ENCODE assay signal across 8 cellular contexts in genomic region chr9:122931851-122932199, GRCh38. TPM values are rescaled to one million over a fixed set of nuclear protein-coding genes. Genes with fewer than 3 reads are reported as not detected.
A peak's percentile ranks its signal among the peaks of the same experiment; 100 is the strongest.
DNase-seq lines count a peak whose midpoint lies in the region; ATAC-seq and TF ChIP-seq lines count a peak whose summit lies in the region.

No MANE protein-coding gene starts in this region.

- peaks cover 61% of the 10 kb centered on the region for H3K79me2 ChIP-seq in fibroblast of lung (ENCODE audit: control insufficient read depth, insufficient read depth, low read length)

- peak overlapping the region; percentile 89 for H3K4me2 ChIP-seq in fibroblast of lung (ENCODE audit: extremely low read depth, insufficient read depth, low read length)

- H3K9me3 ChIP-seq in Panc1 (ENCODE audit: control insufficient read depth, insufficient read depth, low read depth, low read length) (no peaks in the 10 kb centered on the region), fibroblast of lung (ENCODE audit: control insufficient read depth, insufficient read depth, low read depth, low read length) (no peaks in the 10 kb centered on the region)

- H3K4me1 ChIP-seq in Panc1 (ENCODE audit: control insufficient read depth, insufficient read depth, low read length): peaks cover 7% of the 10 kb centered on the region; the same call in 1 of the 2 replicates
- peaks cover 4% of the 10 kb centered on the region for H3K4me1 ChIP-seq in fibroblast of lung (ENCODE audit: control insufficient read depth, extremely low read depth, insufficient read depth, low read length)
- H3K4me1 ChIP-seq in rectal smooth muscle tissue (ENCODE audit: control insufficient read depth, insufficient read depth, low read length): peaks cover 11% of the 10 kb centered on the region

- H3K27me3 ChIP-seq in Panc1 (ENCODE audit: control insufficient read depth, insufficient read depth, low read length): no peaks in the 10 kb centered on the region
- H3K27me3 ChIP-seq in fibroblast of lung (ENCODE audit: control insufficient read depth, insufficient read depth, low read length): no peaks in the 10 kb centered on the region
- no peaks in the 10 kb centered on the region for H3K27me3 ChIP-seq in rectal smooth muscle tissue (ENCODE audit: control insufficient read depth, insufficient read depth, low read length)

- H2AFZ ChIP-seq in fibroblast of lung (ENCODE audit: low read length): peak overlapping the region; percentile 66

- DNase-seq in Panc1 (ENCODE audit: low read depth, low spot score) (no peak), fibroblast of lung (ENCODE audit: low read depth in 2 of 2) (peak in 1 of 2 donors; percentile 38), KG1 (lab: John Stamatoyannopoulos, UW) (no peak), NCI-H2107 (lab: John Stamatoyannopoulos, UW) (no peak), NAMALWA (ENCODE audit: low spot score) (no peak), NCI-H2081 (lab: John Stamatoyannopoulos, UW) (no peak)

- CTCF ChIA-PET in Panc1 (lab: Charles Lee): no interaction called here

- H3K36me3 ChIP-seq in Panc1 (ENCODE audit: control insufficient read depth, insufficient read depth, low read length) (peaks cover 9% of the 10 kb centered on the region), fibroblast of lung (ENCODE audit: control insufficient read depth, insufficient read depth, low read length) (no peaks in the 10 kb centered on the region), rectal smooth muscle tissue (ENCODE audit: control insufficient read depth, insufficient read depth, low read length) (peaks cover 7% of the 10 kb centered on the region)

- ATAC-seq in GM19395 (IDR thresholded peaks at IDR 0.05; ENCODE audit: unreplicated experiment) (peak; percentile 42), Panc1 (peak; percentile 45)

- H3K27ac ChIP-seq in Panc1 (ENCODE audit: low read length) (peak overlapping the region; percentile 95), fibroblast of lung (ENCODE audit: insufficient read depth, low read length) (peak overlapping the region; percentile 72), rectal smooth muscle tissue (ENCODE audit: low read depth, low read length) (peak overlapping the region; percentile 83)

- BruUV-seq in Panc1 (replicated peaks; lab: Mats Ljungman, UMichigan): no TSS peak

- no peaks in the 10 kb centered on the region for H4K20me1 ChIP-seq in fibroblast of lung (ENCODE audit: control insufficient read depth, extremely low read depth, insufficient read depth, low read length)

- H3K4me3 ChIP-seq in Panc1 (ENCODE audit: low read depth in 2 of 2, low read length in 2 of 2) (peak overlapping the region; percentile 87 to 92), fibroblast of lung (replicated peaks in 1 of 4; ENCODE audit: control extremely low read depth in 1 of 4, insufficient read depth in 1 of 4, low read depth in 3 of 4, low read length in 4 of 4) (peak overlapping the region; percentile 47 to 94 (median 76)), rectal smooth muscle tissue (ENCODE audit: low read length) (peak overlapping the region; percentile 86)

- intact Hi-C loops in Panc1 (cut with micrococcal nuclease; ENCODE audit: unreplicated experiment): no loop called here

- POLR2A ChIA-PET in Panc1 (lab: Charles Lee): interaction anchor here (0.6 to 1.1 kb wide), 3 partner anchors 9 to 172 kb away, joined by 3 read pairs; partner anchors contain the start of gene RABGAP1

- H3K9ac ChIP-seq in fibroblast of lung (ENCODE audit: insufficient read depth, low read length): peak overlapping the region; percentile 86
- H3K9ac ChIP-seq in rectal smooth muscle tissue (ENCODE audit: low read length): peak overlapping the region; percentile 59

- in situ Hi-C loops in Panc1 (cut with HindIII; ENCODE audit: low pct_unique_long_range_greater_than_20kb, low sequenced_read_pairs): no loop called here

- TF ChIP-seq CTCF in Panc1 (IDR thresholded peaks at IDR 0.05) (no peak), fibroblast of lung (conservative IDR thresholded peaks at IDR 0.05 in 1 of 2, IDR thresholded peaks at IDR 0.05 in 1 of 2; ENCODE audit: low read depth in 1 of 2, low read length in 2 of 2) (no peak)

RNA-seq across cellular contexts. Expression of gene ZBTB26, which starts 0.5 kb away (rescaled TPM):
- total RNA-seq in Panc1 (2021; ENCODE audit: unreplicated experiment) (4.5 TPM), fibroblast of lung (5.1 and 5.6 TPM in 2 replicates)
- polyA plus RNA-seq in Panc1 (2012; ENCODE audit: insufficient read length): 1.2 TPM
- 3.8 and 7.9 TPM in 2 replicates for polyA plus RNA-seq in fibroblast of lung
- 1.8 and 3.7 TPM in 2 replicates for polyA plus RNA-seq in fibroblast of lung (2012)
- 0.48 and 3.0 TPM in 2 replicates for polyA minus RNA-seq in fibroblast of lung (ENCODE audit: low replicate concordance)

RNA-seq across cellular contexts. Expression of gene RABGAP1, which starts 9.0 kb away (rescaled TPM):
- total RNA-seq in Panc1 (2021; ENCODE audit: unreplicated experiment) (41.4 TPM), fibroblast of lung (40.8 and 47.6 TPM in 2 replicates)
- 18.0 TPM for polyA plus RNA-seq in Panc1 (2012; ENCODE audit: insufficient read length)
- polyA plus RNA-seq in fibroblast of lung: 36.2 and 58.6 TPM in 2 replicates
- polyA plus RNA-seq in fibroblast of lung (2012): 22.8 and 37.7 TPM in 2 replicates
- 32.1 and 52.6 TPM in 2 replicates for polyA minus RNA-seq in fibroblast of lung (ENCODE audit: low replicate concordance)

RNA-seq across cellular contexts. Expression of gene ZBTB6, which starts 18.7 kb away (rescaled TPM):
- total RNA-seq in Panc1 (2021; ENCODE audit: unreplicated experiment) (5.9 TPM), fibroblast of lung (14.1 and 16.3 TPM in 2 replicates)
- 1.9 TPM for polyA plus RNA-seq in Panc1 (2012; ENCODE audit: insufficient read length)
- polyA plus RNA-seq in fibroblast of lung: 6.1 and 8.5 TPM in 2 replicates
- polyA plus RNA-seq in fibroblast of lung (2012): 4.5 and 6.3 TPM in 2 replicates
- 0.47 and 0.96 TPM in 2 replicates for polyA minus RNA-seq in fibroblast of lung (ENCODE audit: low replicate concordance)

RNA-seq across cellular contexts. Expression of gene RC3H2, which starts 26.7 kb away (rescaled TPM):
- total RNA-seq in Panc1 (2021; ENCODE audit: unreplicated experiment) (57.6 TPM), fibroblast of lung (34.9 and 35.7 TPM in 2 replicates)
- polyA plus RNA-seq in Panc1 (2012; ENCODE audit: insufficient read length): 16.1 TPM
- polyA plus RNA-seq in fibroblast of lung: 29.4 and 43.1 TPM in 2 replicates
- 15.9 and 24.9 TPM in 2 replicates for polyA plus RNA-seq in fibroblast of lung (2012)
- 18.0 and 19.0 TPM in 2 replicates for polyA minus RNA-seq in fibroblast of lung (ENCODE audit: low replicate concordance)
